ENCODE assay signal across 14 cellular contexts in the genomic region with DNA sequence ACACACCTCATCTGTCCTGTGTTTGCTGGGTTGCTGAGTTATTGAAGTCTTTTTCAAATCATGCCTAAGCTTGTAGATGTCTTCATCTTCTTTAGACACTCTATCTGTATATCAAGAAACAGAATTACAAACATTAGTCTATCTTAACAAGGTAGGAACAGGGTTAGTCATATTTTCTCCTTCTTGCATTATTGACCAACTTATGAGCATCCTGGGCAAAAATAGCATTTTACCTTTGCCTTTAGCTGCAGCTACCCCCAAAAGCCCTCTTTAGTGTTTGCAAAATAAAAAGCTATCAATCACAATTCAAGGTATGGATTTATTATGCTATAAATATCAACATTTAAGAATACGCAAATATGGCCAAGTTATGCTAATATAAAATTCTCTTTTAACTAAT. TPM values are rescaled to one million over a fixed set of nuclear protein-coding genes. Genes with fewer than 3 reads are reported as not detected.
DNase-seq lines count a peak whose midpoint lies in the region; FAIRE-seq and TF ChIP-seq lines count a peak whose summit lies in the region.
"Had no signal": no experiment of that assay in that cellular context is flagged by ENCODE, and none has a peak within 500 bp of the region (broad histone marks: within the 10 kb centered on the region; RNA-seq: fewer than 3 reads in every experiment).

No MANE protein-coding gene starts in this region.

- no peaks in the 10 kb centered on the region for H3K9me3 ChIP-seq in astrocyte (ENCODE audit: insufficient read depth, low read depth, low read length)
- H3K9me3 ChIP-seq: BLaER1, transverse colon had no signal

- peaks cover 40% of the 10 kb centered on the region for H3K4me1 Mint-ChIP-seq in astrocyte (ENCODE audit: low read depth, unreplicated experiment)

- TF ChIP-seq CTCF in AG10803 (conservative IDR thresholded peaks at IDR 0.05; ENCODE audit: low read length) (no peak), astrocyte (IDR thresholded peaks at IDR 0.05; ENCODE audit: insufficient read depth, low read depth, low read length) (no peak), fibroblast of the aortic adventitia (IDR thresholded peaks at IDR 0.05; ENCODE audit: insufficient read depth, low read length) (no peak)

- H4K20me1 ChIP-seq in astrocyte (ENCODE audit: insufficient read depth, low read length), result peaks cover 73% of the 10 kb centered on the region

- peak overlapping the region; percentile 88 for H3K27ac Mint-ChIP-seq in astrocyte (ENCODE audit: unreplicated experiment)

- peak overlapping the region; percentile 97 for H3K4me3 Mint-ChIP-seq in astrocyte (ENCODE audit: unreplicated experiment)

- H3K27ac ChIP-seq in astrocyte (ENCODE audit: low read depth, low read length), result peak overlapping the region; percentile 94
- no peak overlapping the region for H3K27ac ChIP-seq in rectal smooth muscle tissue (ENCODE audit: low read depth, low read length)
- H3K27ac ChIP-seq: BLaER1, VCaP had no signal

- peaks cover 72% of the 10 kb centered on the region for H3K79me2 ChIP-seq in astrocyte (ENCODE audit: insufficient read depth, low read length)

- H3K9ac ChIP-seq in astrocyte (ENCODE audit: low read length) (peak overlapping the region; percentile 99), rectal smooth muscle tissue (ENCODE audit: low read length) (no peak overlapping the region)
- H3K9ac ChIP-seq: BLaER1 had no signal

- H3K9me3 Mint-ChIP-seq in astrocyte (ENCODE audit: unreplicated experiment), result peaks cover 2% of the 10 kb centered on the region

- H3K4me3 ChIP-seq in AG10803 (ENCODE audit: low read length) (peak overlapping the region; percentile 78), astrocyte (ENCODE audit: insufficient read depth, low read depth, low read length) (peak overlapping the region; percentile 97), fibroblast of the aortic adventitia (ENCODE audit: low read depth, low read length) (peak overlapping the region; percentile 83), rectal smooth muscle tissue (ENCODE audit: low read length) (peak overlapping the region; percentile 28)
- H3K4me3 ChIP-seq: BLaER1 had no signal

- H3K36me3 ChIP-seq in astrocyte (ENCODE audit: insufficient read depth, low read length) (peaks cover 61% of the 10 kb centered on the region), rectal smooth muscle tissue (ENCODE audit: control insufficient read depth, insufficient read depth, low read length) (peaks cover 6% of the 10 kb centered on the region)

- no peak overlapping the region for H2AFZ ChIP-seq in astrocyte (ENCODE audit: low read depth, low read length)

- peaks cover 47% of the 10 kb centered on the region for H3K36me3 Mint-ChIP-seq in astrocyte (ENCODE audit: low read depth, unreplicated experiment)

- DNase-seq in AG10803 (ENCODE audit: low read depth) (no peak), astrocyte (ENCODE audit: low read depth) (no peak), fibroblast of the aortic adventitia (ENCODE audit: low read depth) (no peak), NCI-H526 treated with DMSO at 0.1 percent for 48 hours (lab: John Stamatoyannopoulos, UW) (no peak), ecto neural progenitor cell (ENCODE audit: low spot score) (no peak)
- no peak for DNase-seq in activated effector memory CD4-positive, alpha-beta T cell treated with anti-CD3 and anti-CD28 coated beads, Interleukin-2, amount 50 U/mL, for 16 hours
- DNase-seq in activated CD4-positive, CD25-positive, alpha-beta regulatory T cell treated with anti-CD3 and anti-CD28 coated beads, Interleukin-2, amount 50 U/mL, for 72 hours, result no peak
- DNase-seq: amygdala, NCI-H446, transverse colon had no signal

- H3K27me3 Mint-ChIP-seq in astrocyte (ENCODE audit: low read depth, unreplicated experiment), result no peaks in the 10 kb centered on the region

- peak overlapping the region; percentile 90 for H3K4me2 ChIP-seq in astrocyte (ENCODE audit: low read length)
- H3K4me2 ChIP-seq: BLaER1 had no signal

- peaks cover 24% of the 10 kb centered on the region for H3K4me1 ChIP-seq in astrocyte (ENCODE audit: insufficient read depth, low read length)
- H3K4me1 ChIP-seq in rectal smooth muscle tissue (ENCODE audit: control insufficient read depth, insufficient read depth, low read length), result peaks cover 2% of the 10 kb centered on the region

- FAIRE-seq in astrocyte (lab: Jason Lieb, UNC), result no peak
- FAIRE-seq: GM18507 had no signal

- H3K27me3 ChIP-seq in astrocyte (ENCODE audit: insufficient read depth, low read length), result no peaks in the 10 kb centered on the region
- H3K27me3 ChIP-seq in rectal smooth muscle tissue (ENCODE audit: control insufficient read depth, insufficient read depth, low read length), result no peaks in the 10 kb centered on the region
- H3K27me3 ChIP-seq: transverse colon had no signal

RNA-seq across cellular contexts. Expression of a gene that starts 3.4 kb away (rescaled TPM):
- 260 and 368 TPM in 2 replicates for total RNA-seq in astrocyte
- total RNA-seq in fibroblast of the aortic adventitia (ENCODE audit: low replicate concordance), result 400 and 1,041 TPM in 2 replicates

RNA-seq across cellular contexts. Expression of a gene that starts 34.7 kb away (rescaled TPM):
- total RNA-seq in astrocyte (not detected in 2 replicates), fibroblast of the aortic adventitia (ENCODE audit: low replicate concordance) (not detected in 2 replicates)

Comparison
In these comparisons a context has a peak if more than half of its experiments do, and no peak if none do; other contexts are left out.
1. H3K4me3 ChIP-seq: peak in every context shown above with its lines; median percentile 97 in astrocyte; 83 in fibroblast of the aortic adventitia; 78 in AG10803; 28 in rectal smooth muscle tissue.